In genomic region chr6:24064106-24064505, GRCh38 we compare ENCODE assay signal across 8 cellular contexts.
DNase-seq lines count a peak whose midpoint lies in the region; ATAC-seq and TF ChIP-seq lines count a peak whose summit lies in the region.

No MANE protein-coding gene starts in this region.

- H3K27ac ChIP-seq in left ventricle myocardium inferior (replicated peaks) = no peak overlapping the region

- H3K4me1 Mint-ChIP-seq in activated T-cell treated with anti-CD3 and anti-CD28 coated beads, Interleukin-2, amount 50 U/mL, for 4 hours (ENCODE audit: low read depth) = no peaks in the 10 kb centered on the region

- no peaks in the 10 kb centered on the region for H3K27me3 ChIP-seq in left ventricle myocardium inferior (ENCODE audit: low read depth)

- no peaks in the 10 kb centered on the region for H3K36me3 Mint-ChIP-seq in activated T-cell treated with anti-CD3 and anti-CD28 coated beads, Interleukin-2, amount 50 U/mL, for 4 hours (ENCODE audit: insufficient read depth)

- ATAC-seq in Right ventricle myocardium superior (ENCODE audit: poor library complexity) = no peak
- ATAC-seq in activated T-cell treated with anti-CD3 and anti-CD28 coated beads, Interleukin-2, amount 50 U/mL, for 4 hours = no peak
- no peak for ATAC-seq in GM21528 (IDR thresholded peaks at IDR 0.05; ENCODE audit: low FRiP score, unreplicated experiment)
- ATAC-seq in GM19467 (IDR thresholded peaks at IDR 0.05; ENCODE audit: unreplicated experiment) = no peak

- peaks cover 5% of the 10 kb centered on the region for H3K9me3 ChIP-seq in left ventricle myocardium inferior (replicated peaks)

- TF ChIP-seq CTCF in left ventricle myocardium inferior (IDR thresholded peaks at IDR 0.05; ENCODE audit: borderline replicate concordance) (peak; percentile 30), epithelial cell of proximal tubule (conservative IDR thresholded peaks at IDR 0.05; ENCODE audit: low read depth, low read length) (peak; percentile 76)

- H3K4me1 ChIP-seq in left ventricle myocardium inferior = no peaks in the 10 kb centered on the region

- peaks cover 5% of the 10 kb centered on the region for H3K9me3 Mint-ChIP-seq in activated T-cell treated with anti-CD3 and anti-CD28 coated beads, Interleukin-2, amount 50 U/mL, for 4 hours

- intact Hi-C loops in left ventricle myocardium inferior (cut with micrococcal nuclease) (no loop called here), Right ventricle myocardium superior (cut with DNase I) (no loop called here)

- H3K36me3 ChIP-seq in left ventricle myocardium inferior = no peaks in the 10 kb centered on the region

- no peak overlapping the region for H3K4me3 Mint-ChIP-seq in activated T-cell treated with anti-CD3 and anti-CD28 coated beads, Interleukin-2, amount 50 U/mL, for 4 hours

- H3K4me3 ChIP-seq in left ventricle myocardium inferior = no peak overlapping the region
- no peak overlapping the region for H3K4me3 ChIP-seq in epithelial cell of proximal tubule (ENCODE audit: low read depth, low read length)

- DNase-seq in left ventricle myocardium inferior (no peak), Right ventricle myocardium superior (no peak), NCI-H748 treated with DMSO at 0.1 percent for 48 hours (lab: John Stamatoyannopoulos, UW) (peak; percentile 57), epithelial cell of proximal tubule (ENCODE audit: low read depth) (no peak)
- DNase-seq in activated T-cell treated with anti-CD3 and anti-CD28 coated beads, Interleukin-2, amount 50 U/mL, for 4 hours = no peak
- no peak for DNase-seq in activated T-cell treated with anti-CD3 and anti-CD28 coated beads, Interleukin-2, amount 50 U/mL, for 1 hour

- peaks cover 6% of the 10 kb centered on the region for H3K27me3 Mint-ChIP-seq in activated T-cell treated with anti-CD3 and anti-CD28 coated beads, Interleukin-2, amount 50 U/mL, for 4 hours (ENCODE audit: low read depth)
